Comparison of ENCODE assay signal across 17 cellular contexts in the genomic region with DNA sequence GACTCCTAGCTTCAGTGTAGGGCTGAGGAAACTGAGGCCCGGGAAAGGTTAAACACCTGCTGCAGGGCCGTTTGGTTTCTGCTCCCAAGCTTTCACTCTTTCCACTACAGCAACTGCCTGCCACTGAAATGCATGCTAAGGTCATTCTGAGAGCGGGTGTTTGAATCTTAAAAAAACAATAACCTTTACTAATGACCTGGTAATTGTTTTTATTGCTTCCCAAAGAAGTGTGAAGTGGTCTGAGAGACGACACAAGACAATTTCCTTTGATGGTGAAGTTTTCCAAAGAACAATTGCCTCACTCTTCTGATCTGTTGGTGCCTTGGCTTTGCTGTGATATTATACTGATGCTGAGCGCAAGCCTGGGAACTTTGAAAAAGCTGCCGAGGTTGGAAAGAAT.
DNase-seq lines count a peak whose midpoint lies in the region; ATAC-seq and TF ChIP-seq lines count a peak whose summit lies in the region.
"Had no signal": no experiment of that assay in that cellular context is flagged by ENCODE, and none has a peak within 500 bp of the region (broad histone marks: within the 10 kb centered on the region; RNA-seq: fewer than 3 reads in every experiment).

No MANE protein-coding gene starts in this region.

- intact Hi-C loops in ascending aorta (cut with DNase I) = no loop called here

- H3K79me2 ChIP-seq in mesendoderm (ENCODE audit: control insufficient read depth, insufficient read depth, low read length) = no peaks in the 10 kb centered on the region

- no peak overlapping the region for H3K4me2 ChIP-seq in mesendoderm (ENCODE audit: low read length)
- H3K4me2 ChIP-seq: A549; BLaER1 treated with 17β-estradiol and CSF1 and Interleukin-3, amounts not matched to agents 10 nM and 100 nM had no signal

- peaks cover 3 to 16% of the 10 kb centered on the region in 2 donors for H3K4me1 ChIP-seq in ascending aorta
- no peaks in the 10 kb centered on the region for H3K4me1 ChIP-seq in mesendoderm (ENCODE audit: control insufficient read depth, low read depth, low read length)
- H3K4me1 ChIP-seq: A549; BLaER1 treated with 17β-estradiol and CSF1 and Interleukin-3, amounts not matched to agents 10 nM and 100 nM; Caco-2 had no signal

- H4K8ac ChIP-seq in mesendoderm (ENCODE audit: low read depth, low read length) = no peak overlapping the region

- no peaks in the 10 kb centered on the region for H3K9me3 ChIP-seq in ascending aorta
- H3K9me3 ChIP-seq: A549; BLaER1 treated with 17β-estradiol and CSF1 and Interleukin-3, amounts not matched to agents 10 nM and 100 nM; Caco-2 had no signal

- H3K9ac ChIP-seq in mesendoderm (ENCODE audit: low read length) = no peak overlapping the region
- H3K9ac ChIP-seq: BLaER1 treated with 17β-estradiol and CSF1 and Interleukin-3, amounts not matched to agents 10 nM and 100 nM had no signal

- peak overlapping the region; percentile 63 to 78 for H3K27ac ChIP-seq in ascending aorta
- no peak overlapping the region for H3K27ac ChIP-seq in mesendoderm (ENCODE audit: low read depth, low read length)
- H3K27ac ChIP-seq: 22Rv1; A549; BLaER1 treated with 17β-estradiol and CSF1 and Interleukin-3, amounts not matched to agents 10 nM and 100 nM; C4-2B had no signal

- no peak overlapping the region for H3K23ac ChIP-seq in mesendoderm (ENCODE audit: low read length)

- H2BK120ac ChIP-seq in mesendoderm (ENCODE audit: low read depth, low read length) = no peak overlapping the region

- H2BK15ac ChIP-seq in mesendoderm (replicated peaks; ENCODE audit: low read depth) = no peak overlapping the region

- no peak overlapping the region for H3K4ac ChIP-seq in mesendoderm (ENCODE audit: low read depth, low read length)

- DNase-seq in ELF-1 (ENCODE audit: low read depth, low spot score) = peak; percentile 34
- DNase-seq in ascending aorta (ENCODE audit: low spot score in 2 of 2) = no peak
- DNase-seq in mesendoderm = peak; percentile 63
- DNase-seq: AML-193; Caco-2; Calu3; CD4-positive, alpha-beta T cell; CD8-positive, alpha-beta T cell; DMS79 treated with DMSO at 0.1 percent for 48 hours; GDM1 had no signal

- no peak overlapping the region for H3K18ac ChIP-seq in mesendoderm (ENCODE audit: low read length)

- H3K36me3 ChIP-seq in ascending aorta (no peaks in the 10 kb centered on the region), mesendoderm (ENCODE audit: control insufficient read depth, insufficient read depth, low read length) (no peaks in the 10 kb centered on the region)
- H3K36me3 ChIP-seq: BLaER1 treated with 17β-estradiol and CSF1 and Interleukin-3, amounts not matched to agents 10 nM and 100 nM had no signal

- H2AK5ac ChIP-seq in mesendoderm (ENCODE audit: low read length) = no peak overlapping the region

- no peak overlapping the region for H4K5ac ChIP-seq in mesendoderm (ENCODE audit: low read length)

- H3K4me3 ChIP-seq in ascending aorta (no peak overlapping the region), mesendoderm (ENCODE audit: low read length) (no peak overlapping the region)
- H3K4me3 ChIP-seq: A549; BLaER1 treated with 17β-estradiol and CSF1 and Interleukin-3, amounts not matched to agents 10 nM and 100 nM; GM12878 had no signal

- no peak overlapping the region for H3K56ac ChIP-seq in mesendoderm (ENCODE audit: low read length)

- ATAC-seq in GM19463 (IDR thresholded peaks at IDR 0.05; ENCODE audit: unreplicated experiment) = no peak
- no peak for ATAC-seq in GM21786 (IDR thresholded peaks at IDR 0.05; ENCODE audit: unreplicated experiment)
- ATAC-seq: A549; CD8-positive, alpha-beta T cell; GM12878 had no signal

- H3K27me3 ChIP-seq in ascending aorta (no peaks in the 10 kb centered on the region), mesendoderm (ENCODE audit: insufficient read depth, low read length, poor library complexity) (peaks cover 4% of the 10 kb centered on the region)
- H3K27me3 ChIP-seq: BLaER1 treated with 17β-estradiol and CSF1 and Interleukin-3, amounts not matched to agents 10 nM and 100 nM had no signal

- WGBS in mesendoderm (ENCODE audit: extremely low coverage, insufficient coverage, low lambda C conversion rate) = no CpG with 5 or more reads among the region's 6 CpGs

- no peaks in the 10 kb centered on the region for H3K79me1 ChIP-seq in mesendoderm (ENCODE audit: low read length)

- no peak overlapping the region for H2BK5ac ChIP-seq in mesendoderm (ENCODE audit: low read length)

- no peak for TF ChIP-seq CTCF in ascending aorta (IDR thresholded peaks at IDR 0.05)

Comparison
In these comparisons a context has a peak if more than half of its experiments do, and no peak if none do; other contexts are left out.
1. DNase-seq: peak in ELF-1 (single experiment) and mesendoderm (single experiment); none in ascending aorta (0 of 2).